17 cellular contexts compared by ENCODE assay signal in the genomic region with DNA sequence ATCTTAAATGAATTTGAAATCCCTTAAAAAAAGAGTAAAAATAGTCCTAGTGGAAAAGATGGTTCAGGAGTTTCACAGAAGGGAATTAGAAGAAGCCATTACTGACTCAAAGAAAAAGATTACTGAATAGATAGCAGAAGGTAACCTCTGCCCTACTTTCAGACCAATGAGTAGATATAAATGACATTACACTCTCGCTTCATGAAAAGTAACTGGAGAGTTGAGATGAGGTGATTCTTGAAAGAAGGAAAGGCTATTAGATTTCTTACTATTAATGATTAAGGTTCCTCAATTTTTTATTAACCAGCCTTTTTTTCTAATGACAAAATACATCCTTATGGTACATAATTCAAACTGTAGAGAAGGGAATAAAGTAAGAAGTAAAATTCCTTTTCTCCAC. TPM values are rescaled to one million over a fixed set of nuclear protein-coding genes. Genes with fewer than 3 reads are reported as not detected.
"Had no signal": no experiment of that assay in that cellular context is flagged by ENCODE, and none has a peak within 500 bp of the region (broad histone marks: within the 10 kb centered on the region; RNA-seq: fewer than 3 reads in every experiment).

No MANE protein-coding gene starts in this region.

- H3K9me3 ChIP-seq: prostate gland, right lobe of liver, suprapubic skin, upper lobe of left lung had no signal

- H3K36me3 ChIP-seq: prostate gland, right lobe of liver, suprapubic skin, upper lobe of left lung had no signal

- H3K27me3 ChIP-seq: right lobe of liver, suprapubic skin, upper lobe of left lung had no signal

- H3K4me1 ChIP-seq: prostate gland had no signal

- H3K27ac ChIP-seq: prostate gland, right lobe of liver, suprapubic skin, upper lobe of left lung had no signal

- DNase-seq: activated CD4-positive, alpha-beta T cell treated with anti-CD3 and anti-CD28 coated beads, Interleukin-2, amount 10 ng/mL, durations not matched to agents 7 days and 5 days; activated CD4-positive, CD25-positive, alpha-beta regulatory T cell; activated CD8-positive, alpha-beta memory T cell treated with anti-CD3 and anti-CD28 coated beads for 24 hours; activated naive CD4-positive, alpha-beta T cell treated with anti-CD3 and anti-CD28 coated beads for 36 hours; amniotic stem cell; cerebellar nuclear complex; foreskin fibroblast; natural killer cell; nucleus accumbens; right lobe of liver; stimulated activated naive CD4-positive, alpha-beta T cell treated with Interleukin-2 at 50 U/mL for 16 hours; upper lobe of left lung had no signal

- ATAC-seq: activated T-helper 17 cell treated with anti-CD3 and anti-CD28 coated beads, Interleukin-2, amount 50 U/mL, for 72 hours; natural killer cell; right lobe of liver had no signal

- H3K4me3 ChIP-seq: prostate gland, right lobe of liver, suprapubic skin, upper lobe of left lung had no signal

RNA-seq across cellular contexts. Expression of a gene that starts 28.3 kb away (rescaled TPM):
- total RNA-seq: activated CD4-positive, alpha-beta T cell treated with anti-CD3 and anti-CD28 coated beads, Interleukin-2, amount 10 ng/mL, durations not matched to agents 7 days and 5 days; activated naive CD4-positive, alpha-beta T cell treated with anti-CD3 and anti-CD28 coated beads for 36 hours; activated T-helper 17 cell treated with anti-CD3 and anti-CD28 coated beads, Interleukin-2, amount 50 U/mL, for 72 hours; mononuclear cell; natural killer cell; T-helper 1 cell treated with Interleukin-12 subunit alpha and Interleukin-12 subunit beta and Interleukin-4 antibody, amounts not matched to agents 30 ng/mL and 1 ng/mL, for 36 hours had no signal
